Comparison of ENCODE assay signal across 8 cellular contexts in genomic region chr21:32771134-32771523, GRCh38. TPM values are rescaled to one million over a fixed set of nuclear protein-coding genes. Genes with fewer than 3 reads are reported as not detected.
DNase-seq lines count a peak whose midpoint lies in the region; ATAC-seq and TF ChIP-seq lines count a peak whose summit lies in the region.

No MANE protein-coding gene starts in this region.

- intact Hi-C loops in uterus (cut with DNase I; ENCODE audit: low total_unique reads), result no loop called here

- ATAC-seq in HG02840 (IDR thresholded peaks at IDR 0.05; ENCODE audit: low FRiP score, unreplicated experiment), result peak; percentile 51

- H3K27me3 ChIP-seq in uterus, result peaks cover 0 to 5% of the 10 kb centered on the region in 2 donors

- peak; percentile 58 for DNase-seq in ACHN
- DNase-seq in GM13976 (ENCODE audit: low spot score), result peak; percentile 77
- DNase-seq in NCI-H510A treated with DMSO at 0.1 percent for 48 hours (lab: John Stamatoyannopoulos, UW), result peak; percentile 57
- DNase-seq in activated T-cell treated with anti-CD3 and anti-CD28 coated beads for 48 hours (ENCODE audit: low read depth), result peak; percentile 40
- peak; percentile 62 for DNase-seq in fibroblast of mammary gland (ENCODE audit: low read depth)
- DNase-seq in nephron progenitor cell, result peak; percentile 57
- DNase-seq in uterus, result peak; percentile 43 to 51

- peaks cover 3% of the 10 kb centered on the region for H3K9me3 Mint-ChIP-seq in nephron progenitor cell

- H3K27me3 Mint-ChIP-seq in nephron progenitor cell (ENCODE audit: low read depth, poor library complexity), result peaks cover 2% of the 10 kb centered on the region

- no peaks in the 10 kb centered on the region for H3K9me3 ChIP-seq in uterus

- TF ChIP-seq CTCF in GM13976 (IDR thresholded peaks at IDR 0.05; ENCODE audit: borderline replicate concordance, control extremely low read depth, extremely low read depth, insufficient read depth, missing control alignments), result no peak
- TF ChIP-seq CTCF in fibroblast of mammary gland (conservative IDR thresholded peaks at IDR 0.05; ENCODE audit: control insufficient read depth, insufficient read depth, low read depth, low read length), result no peak
- no peak for TF ChIP-seq CTCF in nephron progenitor cell (IDR thresholded peaks at IDR 0.05)
- TF ChIP-seq CTCF in uterus (IDR thresholded peaks at IDR 0.05), result no peak

- peak overlapping the region; percentile 89 to 91 for H3K27ac ChIP-seq in uterus

- peaks cover 56% of the 10 kb centered on the region for H3K4me1 Mint-ChIP-seq in nephron progenitor cell

- H3K4me3 ChIP-seq in fibroblast of mammary gland (ENCODE audit: control insufficient read depth, low read depth, low read length) (peak overlapping the region; percentile 75), uterus (peak overlapping the region; percentile 70 to 92)

- peak overlapping the region; percentile 100 for H3K4me3 Mint-ChIP-seq in nephron progenitor cell

- no peak for TF ChIP-seq POLR2A in uterus (IDR thresholded peaks at IDR 0.05)

- H3K36me3 Mint-ChIP-seq in nephron progenitor cell (ENCODE audit: low read depth), result peaks cover 32% of the 10 kb centered on the region

- peaks cover 0 to 6% of the 10 kb centered on the region in 2 donors for H3K4me1 ChIP-seq in uterus

- no peaks in the 10 kb centered on the region for H3K36me3 ChIP-seq in uterus

- peak overlapping the region; percentile 99 for H3K27ac Mint-ChIP-seq in nephron progenitor cell

- in situ Hi-C loops in ACHN (cut with HindIII; ENCODE audit: low pct_ligation_motif_present, low pct_unique_long_range_greater_than_20kb, low sequenced_read_pairs) (no loop called here), GM13976 (cut with MboI; ENCODE audit: low sequenced_read_pairs, unreplicated experiment) (no loop called here)

RNA-seq across cellular contexts. Expression of gene PAXBP1, which starts 0.4 kb away (rescaled TPM):
- 10 to 100 TPM; 47.9 to 85.4 (median 62.6) TPM for total RNA-seq in uterus

RNA-seq across cellular contexts. Expression of gene SYNJ1, which starts 43.3 kb away (rescaled TPM):
- 10 to 100 TPM in 3 of 4 donors, 1 to 10 TPM in 1; 8.8 to 25.0 (median 15.7) TPM for total RNA-seq in uterus

Comparison
In these comparisons a context has a peak if more than half of its experiments do, and no peak if none do; other contexts are left out.
1. Peak in every context shown above with its lines: DNase-seq, ATAC-seq, H3K4me3 ChIP-seq and H3K27ac ChIP-seq.